ENCODE assay signal across 1 cellular context in genomic region chr6:53317299-53317698, GRCh38. TPM values are rescaled to one million over a fixed set of nuclear protein-coding genes. Genes with fewer than 3 reads are reported as not detected.
"Had no signal": no experiment of that assay in that cellular context is flagged by ENCODE, and none has a peak within 500 bp of the region (broad histone marks: within the 10 kb centered on the region; RNA-seq: fewer than 3 reads in every experiment).

No MANE protein-coding gene starts in this region.

RNA-seq across cellular contexts. Expression of gene ELOVL5, which starts 31.5 kb away (rescaled TPM):
- total RNA-seq: HT-29 had no signal
